In genomic region chr2:197782121-197782520, GRCh38 we compare ENCODE assay signal across 1 cellular context.
TF ChIP-seq lines count a peak whose summit lies in the region.

No MANE protein-coding gene starts in this region.

TF ChIP-seq in K562, 482 proteins besides CTCF, POLR2A, EP300 and RAD21:
- no peak for TF ChIP-seq SOX6 (IDR thresholded peaks at IDR 0.05)
- no peak for TF ChIP-seq ZKSCAN8 (CRISPR knock-in tag; IDR thresholded peaks at IDR 0.05)
- TF ChIP-seq ARID3B (CRISPR knock-in tag; IDR thresholded peaks at IDR 0.05; ENCODE audit: borderline replicate concordance), result no peak
- no peak for TF ChIP-seq RBM34 (IDR thresholded peaks at IDR 0.05; ENCODE audit: borderline replicate concordance, insufficient read depth, low read length)
- no peak for TF ChIP-seq SMAD4 (CRISPR knock-in tag; conservative IDR thresholded peaks at IDR 0.05)
- TF ChIP-seq RBBP5 (IDR thresholded peaks at IDR 0.05; ENCODE audit: borderline replicate concordance, insufficient read depth, low read length, poor library complexity, severe bottlenecking), result no peak
- TF ChIP-seq ZBTB17 (CRISPR knock-in tag; IDR thresholded peaks at IDR 0.05), result no peak
- TF ChIP-seq CCAR2 (IDR thresholded peaks at IDR 0.05; ENCODE audit: low read depth, low read length), result no peak
- TF ChIP-seq ZNF57 (CRISPR knock-in tag; IDR thresholded peaks at IDR 0.05), result no peak
- no peak for TF ChIP-seq ZNF24 (IDR thresholded peaks at IDR 0.05)
